1 cellular context compared by ENCODE assay signal in genomic region chr16:75307506-75307905, GRCh38.
TF ChIP-seq lines count a peak whose summit lies in the region.

No MANE protein-coding gene starts in this region.

TF ChIP-seq in IMR-90, 13 proteins besides CTCF, POLR2A, EP300 and RAD21:
- TF ChIP-seq ELK1 (IDR thresholded peaks at IDR 0.05; ENCODE audit: borderline replicate concordance, low read depth, low read length), result no peak
- TF ChIP-seq CHD1 (IDR thresholded peaks at IDR 0.05; ENCODE audit: low read depth, low read length), result no peak
- TF ChIP-seq USF2 (IDR thresholded peaks at IDR 0.05; ENCODE audit: low read depth, low read length), result no peak
- TF ChIP-seq BHLHE40 (IDR thresholded peaks at IDR 0.05; ENCODE audit: low read depth, low read length), result no peak
- no peak for TF ChIP-seq RFX5 (IDR thresholded peaks at IDR 0.05; ENCODE audit: low read depth, low read length)
- TF ChIP-seq NFE2L2 (IDR thresholded peaks at IDR 0.05; ENCODE audit: low read depth, low read length), result no peak
- TF ChIP-seq MAZ (IDR thresholded peaks at IDR 0.05; ENCODE audit: borderline replicate concordance, low read depth, low read length), result no peak
- TF ChIP-seq RCOR1 (IDR thresholded peaks at IDR 0.05; ENCODE audit: insufficient replicate concordance, low read length), result no peak
- no peak for TF ChIP-seq MXI1 (IDR thresholded peaks at IDR 0.05; ENCODE audit: borderline replicate concordance, low read depth, low read length)
- TF ChIP-seq SMC3 (IDR thresholded peaks at IDR 0.05; ENCODE audit: low read depth, low read length), result no peak
- TF ChIP-seq MAFK (IDR thresholded peaks at IDR 0.05; ENCODE audit: low read depth, low read length), result no peak
- no peak for TF ChIP-seq CEBPB (IDR thresholded peaks at IDR 0.05; ENCODE audit: low read depth, low read length)
